ENCODE assay signal across 1 cellular context in genomic region chr11:58998480-58999290, GRCh38.
TF ChIP-seq lines count a peak whose summit lies in the region.

No MANE protein-coding gene starts in this region.

TF ChIP-seq in GM23338, 12 proteins besides CTCF, POLR2A, EP300 and RAD21 (continued from another document):
- TF ChIP-seq ZNF462 (CRISPR knock-in tag; IDR thresholded peaks at IDR 0.05) (no peak), ZNF331 (CRISPR knock-in tag; IDR thresholded peaks at IDR 0.05; ENCODE audit: low read depth) (no peak), EZH2phosphoT487 (IDR thresholded peaks at IDR 0.05; ENCODE audit: unreplicated experiment) (no peak)
